In the genomic region with DNA sequence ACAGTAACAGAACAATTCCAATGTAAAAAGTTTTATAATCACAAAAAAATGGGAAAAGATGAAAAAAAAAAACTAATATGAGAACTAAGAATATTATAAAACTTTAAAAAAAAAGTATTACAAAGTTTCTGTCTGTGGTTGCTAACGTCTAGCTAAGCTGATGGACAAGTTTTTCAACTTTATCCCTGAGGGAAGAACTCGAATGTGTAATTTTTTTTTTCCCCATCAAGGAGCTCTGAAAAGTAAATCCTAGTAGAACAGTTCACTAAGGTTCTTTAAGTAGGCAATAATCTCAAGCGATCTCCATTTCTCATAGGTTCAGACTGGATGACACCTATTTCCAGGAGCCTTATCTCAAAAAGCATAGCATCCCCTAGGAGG, we compare ENCODE assay signal across 14 cellular contexts. TPM values are rescaled to one million over a fixed set of nuclear protein-coding genes. Genes with fewer than 3 reads are reported as not detected.
DNase-seq lines count a peak whose midpoint lies in the region; ATAC-seq, FAIRE-seq and TF ChIP-seq lines count a peak whose summit lies in the region.
"Had no signal": no experiment of that assay in that cellular context is flagged by ENCODE, and none has a peak within 500 bp of the region (broad histone marks: within the 10 kb centered on the region; RNA-seq: fewer than 3 reads in every experiment).

No MANE protein-coding gene starts in this region.

- H3K27ac ChIP-seq in PC-3 (ENCODE audit: low read length) = no peak overlapping the region
- H3K27ac ChIP-seq in smooth muscle cell (ENCODE audit: low read depth) = no peak overlapping the region

- H3K79me2 ChIP-seq in PC-3 (ENCODE audit: low read length) (peaks cover 40% of the 10 kb centered on the region), smooth muscle cell (ENCODE audit: low read depth) (peaks cover 34% of the 10 kb centered on the region)

- H3K4me1 ChIP-seq in PC-3 (ENCODE audit: insufficient read depth, low read length) (peaks cover 22% of the 10 kb centered on the region), smooth muscle cell (ENCODE audit: low read depth) (peaks cover 8% of the 10 kb centered on the region)

- intact Hi-C loops in PC-3 (cut with micrococcal nuclease) = loop anchor here (1.0 to 5.0 kb wide), 2 partner anchors 13 to 84 kb away; no protein-coding TSS in a partner anchor

- H3K36me3 ChIP-seq in PC-3 (ENCODE audit: low read depth, low read length) (no peaks in the 10 kb centered on the region), smooth muscle cell (ENCODE audit: low read depth) (no peaks in the 10 kb centered on the region)

- H2AFZ ChIP-seq in PC-3 (ENCODE audit: low read length) (no peak overlapping the region), smooth muscle cell (ENCODE audit: low read depth) (no peak overlapping the region)

- CTCF ChIA-PET in PC-3 (lab: Charles Lee) = no interaction called here

- H3K9me2 ChIP-seq in PC-3 (replicated peaks; ENCODE audit: low read length) = no peaks in the 10 kb centered on the region

- no peak overlapping the region for H3K4me3 Mint-ChIP-seq in activated naive CD4-positive, alpha-beta T cell treated with anti-CD3 and anti-CD28 coated beads, Interleukin-2, amount 50 U/mL, for 24 hours

- 51% methylated on average over 3 of the region's 3 CpGs for WGBS in smooth muscle cell (ENCODE audit: low lambda C conversion rate)

- TF ChIP-seq CTCF in PC-3 (conservative IDR thresholded peaks at IDR 0.05; ENCODE audit: low read depth, low read length) (no peak), smooth muscle cell (IDR thresholded peaks at IDR 0.05; ENCODE audit: borderline replicate concordance, insufficient read depth, poor library complexity, severe bottlenecking) (no peak)

- DNase-seq in activated naive CD4-positive, alpha-beta T cell treated with anti-CD3 and anti-CD28 coated beads, Interleukin-2, amount 50 U/mL, for 16 hours = no peak
- DNase-seq in PC-3 (peak; percentile 67), smooth muscle cell (lab: John Stamatoyannopoulos, UW; ENCODE audit: unreplicated experiment) (no peak)
- DNase-seq: AML-193; Caco-2; NCI-H1092; NCI-H69; NK-92 treated with Interleukin-12 subunit alpha and Interleukin-12 subunit beta, amount 100 ng/mL, for 24 hours had no signal

- no peaks in the 10 kb centered on the region for H3K27me3 ChIP-seq in PC-3 (ENCODE audit: low read length)
- no peaks in the 10 kb centered on the region for H3K27me3 ChIP-seq in smooth muscle cell (ENCODE audit: low read depth)

- H3K9me3 Mint-ChIP-seq in activated naive CD4-positive, alpha-beta T cell treated with anti-CD3 and anti-CD28 coated beads, Interleukin-2, amount 50 U/mL, for 24 hours = no peaks in the 10 kb centered on the region

- no peaks in the 10 kb centered on the region for H3K36me3 Mint-ChIP-seq in activated naive CD4-positive, alpha-beta T cell treated with anti-CD3 and anti-CD28 coated beads, Interleukin-2, amount 50 U/mL, for 24 hours

- POLR2A ChIA-PET in PC-3 (lab: Charles Lee; ENCODE audit: unreplicated experiment) = no interaction called here

- H3K9ac ChIP-seq in PC-3 (ENCODE audit: low read length) = no peak overlapping the region
- H3K9ac ChIP-seq in smooth muscle cell (ENCODE audit: low read depth) = peak overlapping the region; percentile 68

- no TSS peak for BruUV-seq in PC-3 (replicated peaks; lab: Mats Ljungman, UMichigan)

- ATAC-seq in PC-3 (no peak), HG02852 (IDR thresholded peaks at IDR 0.05; ENCODE audit: unreplicated experiment) (no peak), HG02885 (IDR thresholded peaks at IDR 0.05; ENCODE audit: poor library complexity, unreplicated experiment) (no peak)
- ATAC-seq: K562 had no signal

- no peaks in the 10 kb centered on the region for H3K27me3 Mint-ChIP-seq in activated naive CD4-positive, alpha-beta T cell treated with anti-CD3 and anti-CD28 coated beads, Interleukin-2, amount 50 U/mL, for 24 hours

- FAIRE-seq in endometrium (lab: Jason Lieb, UNC) = peak; percentile 45
- FAIRE-seq: HTR-8/SVneo, K562 had no signal

- H3K4me3 ChIP-seq in PC-3 (ENCODE audit: low read length) (no peak overlapping the region; the same call in 1 of the 2 replicates), smooth muscle cell (no peak overlapping the region)
- H3K4me3 ChIP-seq: K562 had no signal

- H3F3A ChIP-seq in PC-3 (ENCODE audit: low read length, unreplicated experiment) (peaks cover 9% of the 10 kb centered on the region), smooth muscle cell (ENCODE audit: low read depth) (no peaks in the 10 kb centered on the region)

- H3K4me1 Mint-ChIP-seq in activated naive CD4-positive, alpha-beta T cell treated with anti-CD3 and anti-CD28 coated beads, Interleukin-2, amount 50 U/mL, for 24 hours = peaks cover 9% of the 10 kb centered on the region

- no peaks in the 10 kb centered on the region for H3K9me3 ChIP-seq in PC-3 (ENCODE audit: low read length)
- no peaks in the 10 kb centered on the region for H3K9me3 ChIP-seq in smooth muscle cell (replicated peaks; ENCODE audit: low read depth)
- H3K9me3 ChIP-seq: Caco-2 had no signal

- peak overlapping the region; percentile 93 for H3K27ac Mint-ChIP-seq in activated naive CD4-positive, alpha-beta T cell treated with anti-CD3 and anti-CD28 coated beads, Interleukin-2, amount 50 U/mL, for 24 hours

- peaks cover 18% of the 10 kb centered on the region; the same call in 1 of the 2 replicates for H4K20me1 ChIP-seq in PC-3 (ENCODE audit: low read length)
- H4K20me1 ChIP-seq in smooth muscle cell (ENCODE audit: low read depth) = peaks cover 66% of the 10 kb centered on the region

- no peak overlapping the region for H3K4me2 ChIP-seq in PC-3 (ENCODE audit: low read length)
- H3K4me2 ChIP-seq in smooth muscle cell = peak overlapping the region; percentile 60

RNA-seq across cellular contexts. Expression of gene ADGRA3, which starts 14.2 kb away (rescaled TPM):
- total RNA-seq in PC-3 (2014; rRNA removed) (29.0 and 35.7 TPM in 2 replicates), smooth muscle cell (47.0 and 54.8 TPM in 2 replicates)
- 20.9 and 24.4 TPM in 2 replicates for polyA plus RNA-seq in smooth muscle cell
